Comparison of ENCODE assay signal across 22 cellular contexts in the genomic region with DNA sequence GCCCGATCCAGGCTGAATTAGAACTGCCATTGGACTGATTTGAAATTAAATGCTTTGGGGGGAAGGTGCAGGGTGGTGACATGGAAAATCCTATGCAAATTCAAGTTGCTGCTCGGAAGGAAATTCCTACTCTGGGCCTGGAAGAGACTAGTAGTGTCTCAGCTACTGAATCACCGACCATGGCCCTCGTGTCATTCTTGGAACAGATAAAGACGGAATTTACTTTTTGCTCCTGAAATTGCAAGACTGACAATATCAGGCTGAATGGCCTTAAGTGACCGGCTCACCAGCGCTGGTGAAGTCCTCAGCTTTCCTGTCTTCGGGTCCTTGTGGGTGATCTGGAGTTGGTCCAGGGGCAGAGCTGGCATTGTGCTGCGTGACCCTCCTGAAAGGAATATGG.
"Had no signal": no experiment of that assay in that cellular context is flagged by ENCODE, and none has a peak within 500 bp of the region (broad histone marks: within the 10 kb centered on the region; RNA-seq: fewer than 3 reads in every experiment).

No MANE protein-coding gene starts in this region.

- H3K27me3 ChIP-seq: neural progenitor cell, ovary, sigmoid colon, suprapubic skin, upper lobe of right lung had no signal

- H3K27me3 Mint-ChIP-seq: activated CD4-positive, alpha-beta T cell treated with anti-CD3 and anti-CD28 coated beads for 36 hours; activated naive CD8-positive, alpha-beta T cell treated with anti-CD3 and anti-CD28 coated beads for 36 hours; effector memory CD8-positive, alpha-beta T cell; naive thymus-derived CD4-positive, alpha-beta T cell had no signal

- ATAC-seq: activated CD4-positive, alpha-beta T cell treated with anti-CD3 and anti-CD28 coated beads for 36 hours; effector memory CD8-positive, alpha-beta T cell; naive thymus-derived CD4-positive, alpha-beta T cell; stimulated activated naive CD8-positive, alpha-beta T cell treated with anti-CD3 and anti-CD28 coated beads, Interleukin-15, Interleukin-2, amounts not matched to agents 100 U/mL and 50 U/mL, for 24 hours; upper lobe of right lung had no signal

- H3K36me3 ChIP-seq: neural progenitor cell, ovary had no signal

- DNase-seq: activated CD4-positive, alpha-beta T cell treated with anti-CD3 and anti-CD28 coated beads for 36 hours; activated CD4-positive, alpha-beta T cell treated with anti-CD3 and anti-CD28 coated beads, Interleukin-2, amount 50 U/mL, for 48 hours; activated naive CD8-positive, alpha-beta T cell treated with anti-CD3 and anti-CD28 coated beads for 36 hours; amygdala; caudate nucleus; effector memory CD8-positive, alpha-beta T cell; foreskin fibroblast; hypothalamus; islet precursor cell; mammary epithelial cell; naive thymus-derived CD4-positive, alpha-beta T cell; ovary; sigmoid colon; stimulated activated CD4-positive, alpha-beta T cell treated with anti-CD3 and anti-CD28 coated beads, Interleukin-12 subunit alpha, Interleukin-12 subunit beta, amount 100 ng/mL, for 4 hours; stimulated activated CD4-positive, alpha-beta T cell treated with anti-CD3 and anti-CD28 coated beads, Interleukin-1b, Interleukin-23, amount 100 ng/mL, for 48 hours; stimulated activated naive CD8-positive, alpha-beta T cell treated with anti-CD3 and anti-CD28 coated beads, Interleukin-15, Interleukin-2, amounts not matched to agents 100 U/mL and 50 U/mL, for 24 hours; upper lobe of right lung had no signal

- H3K27ac ChIP-seq: epithelial cell of prostate, neural progenitor cell, ovary, suprapubic skin, upper lobe of right lung had no signal

- H3K9me3 ChIP-seq: ovary, sigmoid colon, suprapubic skin, upper lobe of right lung had no signal

- H3K4me1 ChIP-seq: neural progenitor cell had no signal

- H3K27ac Mint-ChIP-seq: activated CD4-positive, alpha-beta T cell treated with anti-CD3 and anti-CD28 coated beads for 36 hours; activated naive CD8-positive, alpha-beta T cell treated with anti-CD3 and anti-CD28 coated beads for 36 hours; neural progenitor cell; T-helper 2 cell treated with Interferon-gamma antibody and Interleukin-4, amounts not matched to agents 5 μg/mL and 100 μg/mL, for 36 hours had no signal

- FAIRE-seq: TTC549 had no signal

- H3K9me3 Mint-ChIP-seq: activated naive CD8-positive, alpha-beta T cell treated with anti-CD3 and anti-CD28 coated beads for 36 hours; effector memory CD8-positive, alpha-beta T cell; naive thymus-derived CD4-positive, alpha-beta T cell; neural progenitor cell; T-helper 2 cell treated with Interferon-gamma antibody and Interleukin-4, amounts not matched to agents 5 μg/mL and 100 μg/mL, for 36 hours had no signal

- H3K4me3 ChIP-seq: neural progenitor cell, ovary, sigmoid colon, suprapubic skin, upper lobe of right lung had no signal

- H3K4me3 Mint-ChIP-seq: activated CD4-positive, alpha-beta T cell treated with anti-CD3 and anti-CD28 coated beads for 36 hours; activated naive CD8-positive, alpha-beta T cell treated with anti-CD3 and anti-CD28 coated beads for 36 hours; effector memory CD8-positive, alpha-beta T cell; naive thymus-derived CD4-positive, alpha-beta T cell; neural progenitor cell; T-helper 2 cell treated with Interferon-gamma antibody and Interleukin-4, amounts not matched to agents 5 μg/mL and 100 μg/mL, for 36 hours had no signal
